Comparison of ENCODE assay signal across 29 cellular contexts in genomic region chr17:197352-197751, GRCh38. TPM values are rescaled to one million over a fixed set of nuclear protein-coding genes. Genes with fewer than 3 reads are reported as not detected.
"Had no signal": no experiment of that assay in that cellular context is flagged by ENCODE, and none has a peak within 500 bp of the region (broad histone marks: within the 10 kb centered on the region; RNA-seq: fewer than 3 reads in every experiment).

No MANE protein-coding gene starts in this region.

- H3K4me2 ChIP-seq: KMS-11 had no signal

- H3K27ac ChIP-seq: brain microvascular endothelial cell, KMS-11 had no signal

- H3K36me3 ChIP-seq: brain microvascular endothelial cell had no signal

- H3K4me3 ChIP-seq: SK-N-MC had no signal

- ATAC-seq: activated T-helper 17 cell treated with anti-CD3 and anti-CD28 coated beads, Interleukin-2, amount 50 U/mL, for 72 hours; T-cell had no signal

- DNase-seq: activated B cell treated with CpG ODN at 0.5 μM for 24 hours; activated CD4-positive, alpha-beta memory T cell treated with anti-CD3 and anti-CD28 coated beads for 36 hours; activated CD4-positive, alpha-beta T cell treated with anti-CD3 and anti-CD28 coated beads, Interleukin-2, amount 10 ng/mL, durations not matched to agents 7 days and 5 days; activated gamma-delta T cell; activated naive CD4-positive, alpha-beta T cell treated with anti-CD3 and anti-CD28 coated beads for 36 hours; activated T-cell treated with anti-CD3 and anti-CD28 coated beads for 4 hours; activated T-cell treated with anti-CD3 and anti-CD28 coated beads, Interleukin-2, amount 50 U/mL, for 48 hours; amygdala; brain microvascular endothelial cell; NCI-H1092; NCI-H1417; NCI-H1694; NCI-H2029 treated with DMSO at 0.1 percent for 48 hours; NCI-H345; NCI-H510A; NCI-H526 treated with DMSO at 0.1 percent for 48 hours; NCI-H82; T-cell; T-helper 2 cell; T1000 had no signal

- FAIRE-seq: TTC549 had no signal

- H3K9ac ChIP-seq: KMS-11 had no signal

RNA-seq across cellular contexts. Expression of gene DOC2B, which starts 15.9 kb away (rescaled TPM):
- total RNA-seq: activated B cell treated with CpG ODN at 0.5 μM for 24 hours; activated CD4-positive, alpha-beta T cell treated with anti-CD3 and anti-CD28 coated beads, Interleukin-2, amount 10 ng/mL, durations not matched to agents 7 days and 5 days; MCF 10A; OCI-LY7; RPMI7951 had no signal

RNA-seq across cellular contexts. Expression of gene SCGB1C2, which starts 60.0 kb away (rescaled TPM):
- total RNA-seq: activated B cell treated with CpG ODN at 0.5 μM for 24 hours; activated CD4-positive, alpha-beta memory T cell treated with anti-CD3 and anti-CD28 coated beads for 36 hours; activated CD4-positive, alpha-beta T cell treated with anti-CD3 and anti-CD28 coated beads, Interleukin-2, amount 10 ng/mL, durations not matched to agents 7 days and 5 days; activated CD8-positive, alpha-beta memory T cell treated with anti-CD3 and anti-CD28 coated beads for 36 hours; activated naive CD4-positive, alpha-beta T cell treated with anti-CD3 and anti-CD28 coated beads for 36 hours; activated T-helper 17 cell treated with anti-CD3 and anti-CD28 coated beads, Interleukin-2, amount 50 U/mL, for 72 hours; cardiac septum; MCF 10A; OCI-LY7; RPMI7951; T-cell had no signal
